In genomic region chr10:62079885-62080559, GRCh38 we compare ENCODE assay signal across 8 cellular contexts.
DNase-seq lines count a peak whose midpoint lies in the region; ATAC-seq, FAIRE-seq and TF ChIP-seq lines count a peak whose summit lies in the region.

No MANE protein-coding gene starts in this region.

- DNase-seq in GM19239 (ENCODE audit: insufficient read length, low spot score) (peak; percentile 34), substantia nigra (lab: John Stamatoyannopoulos, UW) (no peak), NCI-H2081 treated with DMSO at 0.1 percent for 48 hours (lab: John Stamatoyannopoulos, UW) (no peak), left colon (no peak)
- DNase-seq in activated CD4-positive, alpha-beta T cell treated with anti-CD3 and anti-CD28 coated beads, Interleukin-2, amount 50 U/mL, for 1 hour, result no peak

- peak; percentile 91 for FAIRE-seq in GM19239 (lab: Jason Lieb, UNC)

- H3K4me1 ChIP-seq in DOHH2 (ENCODE audit: control insufficient read depth, low read length), result peaks cover 89% of the 10 kb centered on the region

- H3K27ac ChIP-seq in DOHH2 (ENCODE audit: low read depth, low read length), result peak overlapping the region; percentile 92
- H3K27ac ChIP-seq in substantia nigra (ENCODE audit: low read depth, low read length, poor library complexity, severe bottlenecking), result no peak overlapping the region

- H3K4me3 ChIP-seq in DOHH2 (ENCODE audit: low read length), result peak overlapping the region; percentile 62

- H3K79me2 ChIP-seq in DOHH2 (ENCODE audit: control insufficient read depth, low read length), result no peaks in the 10 kb centered on the region; the same call in 1 of the 2 replicates

- no peaks in the 10 kb centered on the region for H3K9me3 ChIP-seq in DOHH2 (ENCODE audit: control insufficient read depth, insufficient read depth, low read length)

- peaks cover 26% of the 10 kb centered on the region for H3K36me3 Mint-ChIP-seq in brain

- H3K4me1 Mint-ChIP-seq in brain, result peaks cover 77% of the 10 kb centered on the region

- intact Hi-C loops in left colon (cut with DNase I, micrococcal nuclease), result no loop called here

- no peaks in the 10 kb centered on the region for H3K27me3 Mint-ChIP-seq in brain

- H3K27me3 ChIP-seq in DOHH2 (ENCODE audit: control insufficient read depth, low read length), result no peaks in the 10 kb centered on the region

- peaks cover 38% of the 10 kb centered on the region for H3K36me3 ChIP-seq in DOHH2 (ENCODE audit: control insufficient read depth, low read length)

- TF ChIP-seq CTCF in DOHH2 (IDR thresholded peaks at IDR 0.05; ENCODE audit: low read depth, low read length, poor library complexity, severe bottlenecking) (no peak), brain (conservative IDR thresholded peaks at IDR 0.05) (no peak)

- ATAC-seq in HG03066 (IDR thresholded peaks at IDR 0.05; ENCODE audit: low read depth, unreplicated experiment), result peak; percentile 71
- no peak for ATAC-seq in left colon

- peak overlapping the region in 3 of 5 experiments; percentile 1 to 93 (median 47) for H3K27ac Mint-ChIP-seq in brain

- H3K4me3 Mint-ChIP-seq in brain, result no peak overlapping the region

- peak overlapping the region; percentile 83 for H3K4me2 ChIP-seq in DOHH2 (ENCODE audit: low read length)

- no peaks in the 10 kb centered on the region for H3K9me2 ChIP-seq in DOHH2 (replicated peaks; ENCODE audit: control insufficient read depth, low read length)

- no peaks in the 10 kb centered on the region for H4K20me1 ChIP-seq in DOHH2 (ENCODE audit: control insufficient read depth, insufficient read depth, low read depth, low read length)

- H3F3A ChIP-seq in DOHH2 (ENCODE audit: control insufficient read depth, insufficient read depth), result peaks cover 34% of the 10 kb centered on the region

- H3K9me3 Mint-ChIP-seq in brain, result no peaks in the 10 kb centered on the region
